In genomic region chr16:57999971-58000705, GRCh38 we compare ENCODE assay signal across 1 cellular context.
TF ChIP-seq lines count a peak whose summit lies in the region.

Gene ZNF319 (minus strand): TSS chr16:58000672. CDS start chr16:57998265, 2,407 bp downstream.

TF ChIP-seq in liver, 16 proteins besides CTCF, POLR2A, EP300 and RAD21 (continued from another document):
- TF ChIP-seq JUND (IDR thresholded peaks at IDR 0.05) (no peak), FOXA1 (IDR thresholded peaks at IDR 0.05) (no peak)
